ENCODE assay signal across 27 cellular contexts in genomic region chr1:190880352-190880751, GRCh38.
"Had no signal": no experiment of that assay in that cellular context is flagged by ENCODE, and none has a peak within 500 bp of the region (broad histone marks: within the 10 kb centered on the region; RNA-seq: fewer than 3 reads in every experiment).

No MANE protein-coding gene starts in this region.

- H3K9me3 ChIP-seq: colonic mucosa, esophagus squamous epithelium, gastrocnemius medialis, left lung had no signal

- H3K4me1 ChIP-seq: colonic mucosa, esophagus squamous epithelium, gastrocnemius medialis, heart right ventricle, left lung had no signal

- DNase-seq: colonic mucosa; cortex of kidney; effector CD8-positive, alpha-beta T cell; effector memory CD8-positive, alpha-beta T cell; endodermal cell; erythroblast; esophagus squamous epithelium; foreskin fibroblast; foreskin melanocyte; gastrocnemius medialis; glutamatergic neuron; head of caudate nucleus; heart right ventricle; hippocampal formation; left cardiac atrium; left lung; left ventricle myocardium superior; mammary epithelial cell; mesendoderm; midbrain; naive thymus-derived CD4-positive, alpha-beta T cell had no signal

- H3K27ac ChIP-seq: colonic mucosa, epithelial cell of prostate, esophagus squamous epithelium, gastrocnemius medialis, heart right ventricle, left lung had no signal

- H3K27me3 ChIP-seq: colonic mucosa, esophagus squamous epithelium, gastrocnemius medialis, heart right ventricle, left lung had no signal

- H3K4me3 ChIP-seq: colonic mucosa, esophagus squamous epithelium, gastrocnemius medialis, heart right ventricle, left lung, lung had no signal

- H3K36me3 ChIP-seq: colonic mucosa, esophagus squamous epithelium, gastrocnemius medialis, heart right ventricle, left lung had no signal

- ATAC-seq: effector memory CD8-positive, alpha-beta T cell; esophagus mucosa; gastrocnemius medialis; heart right ventricle; left cardiac atrium; left lung; left ventricle myocardium superior; naive thymus-derived CD4-positive, alpha-beta T cell had no signal

- FAIRE-seq: endometrium, islet of Langerhans, keratinocyte had no signal
